ENCODE assay signal across 20 cellular contexts in genomic region chr1:212377644-212378043, GRCh38.
"Had no signal": no experiment of that assay in that cellular context is flagged by ENCODE, and none has a peak within 500 bp of the region (broad histone marks: within the 10 kb centered on the region; RNA-seq: fewer than 3 reads in every experiment).

No MANE protein-coding gene starts in this region.

- H3K4me3 Mint-ChIP-seq: immature natural killer cell; mesothelial cell of epicardium; naive thymus-derived CD4-positive, alpha-beta T cell had no signal

- H3K9me3 Mint-ChIP-seq: immature natural killer cell had no signal

- H3K27me3 Mint-ChIP-seq: naive thymus-derived CD4-positive, alpha-beta T cell had no signal

- ATAC-seq: foreskin keratinocyte; gastroesophageal sphincter; heart left ventricle; left colon; left lobe of liver; mucosa of descending colon; naive thymus-derived CD4-positive, alpha-beta T cell had no signal

- DNase-seq: dermis blood vessel endothelial cell; dorsolateral prefrontal cortex; effector CD4-positive, alpha-beta T cell; effector memory CD4-positive, alpha-beta T cell; foreskin keratinocyte; heart left ventricle; hypothalamus; immature natural killer cell; islet precursor cell; kidney; kidney glomerular epithelial cell; left colon; left ventricle myocardium inferior; mammary epithelial cell; mesenchymal stem cell; mucosa of descending colon; naive thymus-derived CD4-positive, alpha-beta T cell had no signal

- H3K4me1 Mint-ChIP-seq: immature natural killer cell; mesothelial cell of epicardium; naive thymus-derived CD4-positive, alpha-beta T cell had no signal

- H3K27ac Mint-ChIP-seq: immature natural killer cell, mesothelial cell of epicardium had no signal
